In genomic region chr17:69769050-69769449, GRCh38 we compare ENCODE assay signal across 8 cellular contexts.
"Had no signal": no experiment of that assay in that cellular context is flagged by ENCODE, and none has a peak within 500 bp of the region (broad histone marks: within the 10 kb centered on the region; RNA-seq: fewer than 3 reads in every experiment).

No MANE protein-coding gene starts in this region.

- FAIRE-seq: H1, HTR-8/SVneo, K562 had no signal

- H2AFZ ChIP-seq: GM23338 had no signal

- H3K4me2 ChIP-seq: GM23338 had no signal

- DNase-seq: H9, HCEC 1CT, IMR-90, KG1 had no signal

- H3K4me3 ChIP-seq: GM23338, K562 had no signal

- ATAC-seq: GM23338, K562 had no signal
